8 cellular contexts compared by ENCODE assay signal in the genomic region with DNA sequence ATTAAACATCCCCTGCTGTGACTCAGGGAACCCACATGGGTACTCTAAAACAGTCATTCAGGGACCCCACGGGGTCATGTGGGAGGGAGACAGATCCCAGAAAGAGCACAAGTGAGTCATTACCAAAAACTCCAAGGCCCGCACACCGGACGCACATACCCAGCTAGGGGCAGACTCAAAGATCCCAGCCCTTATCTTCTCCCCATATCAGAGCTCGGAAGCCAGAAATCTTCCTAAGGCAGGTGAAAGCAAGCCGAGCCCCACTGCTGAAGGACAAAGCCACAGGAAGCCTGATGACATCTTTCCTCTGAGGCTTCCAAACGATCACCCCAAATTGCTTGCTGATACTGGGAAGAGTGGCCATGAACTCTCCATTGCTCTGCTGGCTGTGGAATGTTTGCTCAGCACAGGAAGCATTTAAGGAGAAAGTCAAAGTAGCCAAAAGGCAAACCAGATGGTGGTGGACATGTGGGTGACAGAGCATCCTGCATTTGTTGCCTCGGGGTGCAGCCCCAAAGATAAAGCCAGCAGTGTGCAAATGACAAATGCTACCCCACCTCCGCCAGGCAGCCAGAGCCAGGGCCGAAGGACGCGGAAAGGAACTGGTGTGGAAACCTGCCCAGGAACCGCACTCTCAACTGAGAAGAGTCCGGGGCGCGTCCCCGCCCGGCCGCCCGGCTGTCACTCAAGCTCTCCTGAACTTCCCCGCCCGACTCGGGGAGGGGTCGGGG. TPM values are rescaled to one million over a fixed set of nuclear protein-coding genes. Genes with fewer than 3 reads are reported as not detected.
DNase-seq lines count a peak whose midpoint lies in the region; ATAC-seq and TF ChIP-seq lines count a peak whose summit lies in the region.

No MANE protein-coding gene starts in this region.

- H3K9me2 ChIP-seq in SK-N-SH = no peaks in the 10 kb centered on the region

- H3K27ac ChIP-seq in SK-N-SH (ENCODE audit: low read depth in 2 of 2, low read length in 1 of 2) = peak overlapping the region; percentile 90 to 91
- peak overlapping the region; percentile 51 to 87 for H3K27ac ChIP-seq in ovary
- peak overlapping the region; percentile 70 to 99 (median 96) for H3K27ac ChIP-seq in thyroid gland

- peaks cover 31% of the 10 kb centered on the region for H3K79me2 ChIP-seq in SK-N-SH (ENCODE audit: insufficient read depth)

- DNase-seq in DMS53 treated with DMSO at 0.1 percent for 48 hours (lab: John Stamatoyannopoulos, UW; ENCODE audit: unreplicated experiment) = peak; percentile 73
- DNase-seq in HUDEP-2 (lab: John Stamatoyannopoulos, UW; ENCODE audit: unreplicated experiment in 76 of 76) = peak in 63 of 76 experiments; percentile 10 to 66 (median 43)
- DNase-seq in SK-N-SH = peak; percentile 84
- DNase-seq in glutamatergic neuron = peak; percentile 81
- peak; percentile 56 to 76 (median 75) for DNase-seq in ovary
- peak; percentile 78 to 85 for DNase-seq in thyroid gland

- CTCF ChIA-PET in SK-N-SH (lab: Yijun Ruan, JAX) = interaction anchor here (0.8 to 8.6 kb wide), 8 partner anchors 11 to 109 kb away, joined by 3 to 88 read pairs (median 5); a partner anchor contains a TSS

- H3K9me3 ChIP-seq in SK-N-SH = no peaks in the 10 kb centered on the region
- no peaks in the 10 kb centered on the region for H3K9me3 ChIP-seq in ovary
- H3K9me3 ChIP-seq in thyroid gland = no peaks in the 10 kb centered on the region

- H3K27me3 ChIP-seq in SK-N-SH (ENCODE audit: insufficient read depth) = no peaks in the 10 kb centered on the region
- no peaks in the 10 kb centered on the region for H3K27me3 ChIP-seq in ovary
- H3K27me3 ChIP-seq in thyroid gland = no peaks in the 10 kb centered on the region

- peak overlapping the region; percentile 97 for H3K4me2 ChIP-seq in SK-N-SH

- TF ChIP-seq EP300 in SK-N-SH (IDR thresholded peaks at IDR 0.05; ENCODE audit: borderline replicate concordance in 1 of 2, low read depth in 1 of 2, low read length in 1 of 2) (peak in 1 of 2 experiments; percentile 15; a peak in 1 of 4 replicates), ovary (IDR thresholded peaks at IDR 0.05) (no peak)

- TF ChIP-seq POLR2A in ovary (IDR thresholded peaks at IDR 0.05) = peak; percentile 7
- peak in 1 of 2 donors; percentile 48 for TF ChIP-seq POLR2A in thyroid gland (IDR thresholded peaks at IDR 0.05)

- H3K36me3 ChIP-seq in SK-N-SH (replicated peaks in 1 of 2; ENCODE audit: control insufficient read depth in 1 of 2, insufficient read depth in 2 of 2, low read length in 1 of 2) (peaks cover 0 to 18% of the 10 kb centered on the region in 2 experiments), ovary (no peaks in the 10 kb centered on the region), thyroid gland (peaks cover 12 to 13% of the 10 kb centered on the region in 2 donors)

- intact Hi-C loops in ovary (cut with DNase I) = loop anchor here in 1 of 4 donors (2.0 kb wide), 1 partner anchor 16 kb away; a partner anchor contains a TSS
- intact Hi-C loops in thyroid gland (cut with DNase I) = no loop called here

- no peak for TF ChIP-seq CTCF in SK-N-SH (IDR thresholded peaks at IDR 0.05)
- no peak for TF ChIP-seq CTCF in glutamatergic neuron (IDR thresholded peaks at IDR 0.05; ENCODE audit: partially characterized antibody, unreplicated experiment)
- TF ChIP-seq CTCF in ovary (IDR thresholded peaks at IDR 0.05) = no peak
- TF ChIP-seq CTCF in thyroid gland (IDR thresholded peaks at IDR 0.05) = no peak

- peaks cover 27% of the 10 kb centered on the region for H3K4me1 Mint-ChIP-seq in activated naive CD8-positive, alpha-beta T cell (ENCODE audit: low read depth)
- peaks cover 25% of the 10 kb centered on the region for H3K4me1 Mint-ChIP-seq in glutamatergic neuron (ENCODE audit: low read depth, unreplicated experiment)

- 3% methylated on average over 13 of the region's 24 CpGs for WGBS in SK-N-SH (ENCODE audit: low lambda C conversion rate)
- 0 to 1% (median 1%) methylated on average over 21 to 24 of the region's 24 CpGs for WGBS in ovary, 3 donors
- WGBS in thyroid gland, 2 donors = 0% methylated on average over 15 to 16 of the region's 24 CpGs

- peak overlapping the region; percentile 88 for H3K9ac ChIP-seq in SK-N-SH

- peaks cover 15% of the 10 kb centered on the region in 2 experiments; a peak in 3 of 4 replicates for H3K4me1 ChIP-seq in SK-N-SH (ENCODE audit: control insufficient read depth in 1 of 2, insufficient read depth in 2 of 2, low read depth in 1 of 2, low read length in 1 of 2)
- H3K4me1 ChIP-seq in ovary (ENCODE audit: insufficient read depth) = peaks cover 12% of the 10 kb centered on the region
- H3K4me1 ChIP-seq in thyroid gland = peaks cover 18 to 25% of the 10 kb centered on the region in 2 donors

- H4K20me1 ChIP-seq in SK-N-SH (ENCODE audit: insufficient read depth) = 0 out of 2 replicates have a peak, but pooled peaks cover 7% of the 10 kb centered on the region

- ATAC-seq in GM21423 (IDR thresholded peaks at IDR 0.05; ENCODE audit: unreplicated experiment) = peak; percentile 40

- H3K9me3 Mint-ChIP-seq in activated naive CD8-positive, alpha-beta T cell (ENCODE audit: low read depth) = no peaks in the 10 kb centered on the region
- peaks cover 15% of the 10 kb centered on the region for H3K9me3 Mint-ChIP-seq in glutamatergic neuron (ENCODE audit: unreplicated experiment)

- peak overlapping the region; percentile 100 for H3K27ac Mint-ChIP-seq in activated naive CD8-positive, alpha-beta T cell
- H3K27ac Mint-ChIP-seq in glutamatergic neuron (ENCODE audit: unreplicated experiment) = peak overlapping the region; percentile 100

- peaks cover 15% of the 10 kb centered on the region for H3F3A ChIP-seq in SK-N-SH (replicated peaks; ENCODE audit: insufficient read depth)

- H3K4me3 ChIP-seq in SK-N-SH (ENCODE audit: low read depth in 2 of 2, low read length in 1 of 2) (peak overlapping the region; percentile 71 to 81), ovary (peak overlapping the region; percentile 66), thyroid gland (replicated peaks in 1 of 3) (peak overlapping the region; percentile 58 to 73 (median 59))

- TF ChIP-seq RAD21 in SK-N-SH (IDR thresholded peaks at IDR 0.05; ENCODE audit: low read length) = no peak

- H3K4me3 Mint-ChIP-seq in activated naive CD8-positive, alpha-beta T cell = peak overlapping the region; percentile 96
- peak overlapping the region; percentile 94 for H3K4me3 Mint-ChIP-seq in glutamatergic neuron (ENCODE audit: unreplicated experiment)

- no peaks in the 10 kb centered on the region for H3K27me3 Mint-ChIP-seq in activated naive CD8-positive, alpha-beta T cell
- H3K27me3 Mint-ChIP-seq in glutamatergic neuron (ENCODE audit: unreplicated experiment) = peaks cover 7% of the 10 kb centered on the region

- POLR2A ChIA-PET in SK-N-SH (lab: Yijun Ruan, JAX) = interaction anchor here (1.8 kb wide), 2 partner anchors 17 kb away, joined by 8 to 26 read pairs; a partner anchor contains a TSS

- H3K36me3 Mint-ChIP-seq in activated naive CD8-positive, alpha-beta T cell = peaks cover 4% of the 10 kb centered on the region
- H3K36me3 Mint-ChIP-seq in glutamatergic neuron (ENCODE audit: unreplicated experiment) = no peaks in the 10 kb centered on the region

- H2AFZ ChIP-seq in SK-N-SH (ENCODE audit: low read depth) = peak overlapping the region; percentile 36

TF ChIP-seq in SK-N-SH, 30 proteins besides CTCF, POLR2A, EP300 and RAD21 (continues in another document):
- TF ChIP-seq, protein P1, sequence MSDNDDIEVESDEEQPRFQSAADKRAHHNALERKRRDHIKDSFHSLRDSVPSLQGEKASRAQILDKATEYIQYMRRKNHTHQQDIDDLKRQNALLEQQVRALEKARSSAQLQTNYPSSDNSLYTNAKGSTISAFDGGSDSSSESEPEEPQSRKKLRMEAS (IDR thresholded peaks at IDR 0.05; ENCODE audit: low read depth) = no peak; the same call in none of the 2 replicates
- peak; percentile 66 for TF ChIP-seq FOSL2 (IDR thresholded peaks at IDR 0.05; ENCODE audit: borderline replicate concordance, low read depth)
- no peak for TF ChIP-seq SMC3 (IDR thresholded peaks at IDR 0.05; ENCODE audit: low read depth, low read length)
- no peak for TF ChIP-seq RFX5 (IDR thresholded peaks at IDR 0.05; ENCODE audit: low read length)
- TF ChIP-seq JUND (IDR thresholded peaks at IDR 0.05) = peak; percentile 63
- TF ChIP-seq GATA2 (CRISPR knock-in tag; IDR thresholded peaks at IDR 0.05) = no peak

RNA-seq across cellular contexts. Expression of a gene that starts 0.8 kb away (rescaled TPM):
- polyA plus RNA-seq in SK-N-SH (2012; rRNA removed) = 51.5 and 55.1 TPM in 2 replicates
- polyA plus RNA-seq in SK-N-SH (2012; cell fraction: cytosol; rRNA removed) = 21.3 and 36.6 TPM in 2 replicates
- 120 and 133 TPM in 2 replicates for polyA plus RNA-seq in SK-N-SH (2012; cell fraction: nucleus; rRNA removed)
- 104 TPM for total RNA-seq in glutamatergic neuron (ENCODE audit: unreplicated experiment)
- 10 to 100 TPM; 39.3 to 85.2 (median 67.4) TPM for total RNA-seq in ovary
- 10 to 100 TPM; 23.0 to 71.3 TPM for polyA plus RNA-seq in ovary
- total RNA-seq in thyroid gland = 100 to 1,000 TPM in 1 of 4 donors, 10 to 100 TPM in 3; 64.9 to 106 (median 76.3) TPM

RNA-seq across cellular contexts. Expression of a gene that starts 6.5 kb away (rescaled TPM):
- 3.1 and 5.6 TPM in 2 replicates for polyA plus RNA-seq in SK-N-SH (2012; rRNA removed)
- 0.94 and 1.3 TPM in 2 replicates for polyA plus RNA-seq in SK-N-SH (2012; cell fraction: cytosol; rRNA removed)
- 27.9 and 40.6 TPM in 2 replicates for polyA plus RNA-seq in SK-N-SH (2012; cell fraction: nucleus; rRNA removed)
- 19.6 TPM for total RNA-seq in glutamatergic neuron (ENCODE audit: unreplicated experiment)
- total RNA-seq in ovary = 10 to 100 TPM in 1 of 7 donors, 1 to 10 TPM in 6; 3.1 to 17.5 (median 4.5) TPM
- 1 to 10 TPM; 2.3 to 3.8 TPM for polyA plus RNA-seq in ovary
- total RNA-seq in thyroid gland = 10 to 100 TPM in 3 of 4 donors, 1 to 10 TPM in 1; 9.8 to 36.5 (median 30.7) TPM

RNA-seq across cellular contexts. Expression of a gene that starts 17.2 kb away (rescaled TPM):
- polyA plus RNA-seq in SK-N-SH (2012; rRNA removed) = 493 and 702 TPM in 2 replicates
- polyA plus RNA-seq in SK-N-SH (2012; cell fraction: cytosol; rRNA removed) = 540 and 572 TPM in 2 replicates
- 262 and 386 TPM in 2 replicates for polyA plus RNA-seq in SK-N-SH (2012; cell fraction: nucleus; rRNA removed)
- total RNA-seq in glutamatergic neuron (ENCODE audit: unreplicated experiment) = 207 TPM
- 100 to 1,000 TPM; 133 to 478 (median 187) TPM for total RNA-seq in ovary
- 100 to 1,000 TPM in 1 of 2 donors, 10 to 100 TPM in 1; 98.5 to 254 TPM for polyA plus RNA-seq in ovary
- total RNA-seq in thyroid gland = 100 to 1,000 TPM; 216 to 731 (median 586) TPM

RNA-seq across cellular contexts. Expression of a gene that starts 50.3 kb away (rescaled TPM):
- polyA plus RNA-seq in SK-N-SH (2012; rRNA removed) (0.05 and 0.08 TPM in 2 replicates), ovary (1 to 10 TPM in 1 of 2 donors, under 1 TPM in 1; 0.75 to 1.2 TPM)
- 0.03 TPM in 1 of 2 replicates, not detected in the other for polyA plus RNA-seq in SK-N-SH (2012; cell fraction: cytosol; rRNA removed)
- polyA plus RNA-seq in SK-N-SH (2012; cell fraction: nucleus; rRNA removed) = 0.97 and 1.0 TPM in 2 replicates
- total RNA-seq in glutamatergic neuron (ENCODE audit: unreplicated experiment) (1.3 TPM), ovary (1 to 10 TPM in 3 of 7 donors, under 1 TPM in 4; 0.45 to 2.0 (median 0.69) TPM), thyroid gland (1 to 10 TPM; 4.0 to 7.6 (median 4.4) TPM)

Comparison
In these comparisons a context has a peak if more than half of its experiments do, and no peak if none do; other contexts are left out.
1. Peak in every context shown above with its lines: DNase-seq, ATAC-seq, H3K4me3 ChIP-seq and H3K27ac ChIP-seq.